ENCODE assay signal across 16 cellular contexts in the genomic region with DNA sequence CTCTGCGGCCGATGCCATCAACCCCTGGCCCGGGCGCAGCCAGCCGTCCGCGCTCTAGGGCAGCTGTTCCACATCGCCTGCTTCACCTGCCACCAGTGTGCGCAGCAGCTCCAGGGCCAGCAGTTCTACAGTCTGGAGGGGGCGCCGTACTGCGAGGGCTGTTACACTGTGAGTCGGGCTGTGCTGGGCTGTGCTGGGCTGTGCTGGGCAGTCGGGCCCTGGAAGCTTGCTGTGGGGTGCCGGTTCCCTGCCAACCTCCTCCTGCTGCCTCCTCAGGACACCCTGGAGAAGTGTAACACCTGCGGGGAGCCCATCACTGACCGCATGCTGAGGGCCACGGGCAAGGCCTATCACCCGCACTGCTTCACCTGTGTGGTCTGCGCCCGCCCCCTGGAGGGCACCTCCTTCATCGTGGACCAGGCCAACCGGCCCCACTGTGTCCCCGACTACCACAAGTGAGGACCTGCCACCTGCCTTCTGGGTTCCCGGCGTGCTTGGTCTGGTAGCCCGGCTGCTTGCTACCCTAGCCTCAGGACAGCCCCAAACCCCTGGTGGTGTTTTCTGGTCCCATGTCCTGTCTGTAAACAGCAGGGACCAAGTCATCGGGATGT. TPM values are rescaled to one million over a fixed set of nuclear protein-coding genes. Genes with fewer than 3 reads are reported as not detected.
DNase-seq lines count a peak whose midpoint lies in the region; ATAC-seq, FAIRE-seq and TF ChIP-seq lines count a peak whose summit lies in the region.
"Had no signal": no experiment of that assay in that cellular context is flagged by ENCODE, and none has a peak within 500 bp of the region (broad histone marks: within the 10 kb centered on the region; RNA-seq: fewer than 3 reads in every experiment).

No MANE protein-coding gene starts in this region.

- TF ChIP-seq POLR2A in A549 (IDR thresholded peaks at IDR 0.05; ENCODE audit: low read length) = no peak

- TF ChIP-seq CTCF in A549 (IDR thresholded peaks at IDR 0.05) (no peak), GM13977 (IDR thresholded peaks at IDR 0.05; ENCODE audit: extremely low read depth, insufficient read depth, missing control alignments) (peak; percentile 10), ascending aorta (IDR thresholded peaks at IDR 0.05) (no peak), left lung (IDR thresholded peaks at IDR 0.05) (no peak)

- no peak overlapping the region for H3K27ac Mint-ChIP-seq in activated T-cell treated with anti-CD3 and anti-CD28 coated beads, Interleukin-2, amount 50 U/mL, for 72 hours
- H3K27ac Mint-ChIP-seq: neural progenitor cell had no signal

- H3K9me3 ChIP-seq in A549 = no peaks in the 10 kb centered on the region
- H3K9me3 ChIP-seq in ascending aorta = no peaks in the 10 kb centered on the region
- no peaks in the 10 kb centered on the region for H3K9me3 ChIP-seq in left lung
- no peaks in the 10 kb centered on the region for H3K9me3 ChIP-seq in SJCRH30 (replicated peaks)
- H3K9me3 ChIP-seq: colonic mucosa had no signal

- H3K4me1 Mint-ChIP-seq in activated T-cell treated with anti-CD3 and anti-CD28 coated beads, Interleukin-2, amount 50 U/mL, for 72 hours (ENCODE audit: low read depth) = peaks cover 13% of the 10 kb centered on the region
- H3K4me1 Mint-ChIP-seq: neural progenitor cell had no signal

- POLR2A ChIA-PET in A549 (lab: Yijun Ruan, JAX) = no interaction called here

- CTCF ChIA-PET in A549 (lab: Yijun Ruan, JAX) = interaction anchor here (1.1 to 3.8 kb wide), 9 partner anchors 8 to 381 kb away, joined by 3 to 20 read pairs (median 4); a partner anchor contains a TSS

- intact Hi-C loops in ascending aorta (cut with DNase I) = loop anchor here (10.0 kb wide), 1 partner anchor 534 kb away; a partner anchor contains a TSS
- intact Hi-C loops in left lung (cut with DNase I) = no loop called here

- H3K4me2 ChIP-seq in A549 = no peak overlapping the region
- H3K4me2 ChIP-seq: neural progenitor cell had no signal

- H3K27ac ChIP-seq in A549 = no peak overlapping the region
- H3K27ac ChIP-seq in ascending aorta = peak overlapping the region; percentile 97 to 99
- no peak overlapping the region for H3K27ac ChIP-seq in left lung
- no peak overlapping the region for H3K27ac ChIP-seq in SJCRH30
- H3K27ac ChIP-seq: colonic mucosa, neural progenitor cell had no signal

- no peak overlapping the region for H3K4me3 Mint-ChIP-seq in activated T-cell treated with anti-CD3 and anti-CD28 coated beads, Interleukin-2, amount 50 U/mL, for 72 hours
- H3K4me3 Mint-ChIP-seq: neural progenitor cell had no signal

- no peaks in the 10 kb centered on the region for H3K27me3 ChIP-seq in ascending aorta
- H3K27me3 ChIP-seq in left lung = no peaks in the 10 kb centered on the region
- H3K27me3 ChIP-seq in SJCRH30 = no peaks in the 10 kb centered on the region
- H3K27me3 ChIP-seq: colonic mucosa, neural progenitor cell had no signal

- no peak for TF ChIP-seq EP300 in A549 (IDR thresholded peaks at IDR 0.05)

- peaks cover 36% of the 10 kb centered on the region; the same call in 2 of the 3 replicates for H3K4me1 ChIP-seq in A549
- H3K4me1 ChIP-seq in ascending aorta = peaks cover 46 to 87% of the 10 kb centered on the region in 2 donors
- H3K4me1 ChIP-seq in left lung = peaks cover 25 to 100% of the 10 kb centered on the region in 2 donors
- H3K4me1 ChIP-seq in SJCRH30 = peaks cover 17% of the 10 kb centered on the region
- H3K4me1 ChIP-seq: neural progenitor cell had no signal

- DNase-seq in A549 (ENCODE audit: low read depth in 1 of 2, low spot score in 1 of 2) = no peak
- DNase-seq in GM13977 (ENCODE audit: low spot score) = no peak
- DNase-seq in ascending aorta (ENCODE audit: low spot score in 2 of 2) = peak in 1 of 2 donors; percentile 66
- peak; percentile 23 to 78 for DNase-seq in left lung
- DNase-seq in epidermal melanocyte (ENCODE audit: insufficient read length, low spot score) = no peak
- DNase-seq in occipital lobe (lab: John Stamatoyannopoulos, UW) = no peak
- DNase-seq in activated T-cell treated with anti-CD3 and anti-CD28 coated beads, Interleukin-2, amount 50 U/mL, for 72 hours = no peak
- no peak for DNase-seq in SJCRH30
- DNase-seq: activated CD4-positive, alpha-beta T cell treated with anti-CD3 and anti-CD28 coated beads, Interleukin-2, amount 50 U/mL, for 4 hours; anterior cingulate cortex; colonic mucosa; head of caudate nucleus; mesendoderm; NCI-H1930; NCI-H526 had no signal

- ATAC-seq in A549 (peak; percentile 8 to 22; a peak in 3 of 6 replicates), left lung (no peak)
- ATAC-seq in activated T-cell treated with anti-CD3 and anti-CD28 coated beads, Interleukin-2, amount 50 U/mL, for 72 hours (replicated peaks in 1 of 2) = no peak

- in situ Hi-C loops in GM13977 (cut with MboI; ENCODE audit: low pct_unique_long_range_greater_than_20kb, low sequenced_read_pairs, unreplicated experiment) = no loop called here

- no peak for FAIRE-seq in A549 (lab: Jason Lieb, UNC)

- peaks cover 0 to 2% of the 10 kb centered on the region in 2 donors for H3K36me3 Mint-ChIP-seq in activated T-cell treated with anti-CD3 and anti-CD28 coated beads, Interleukin-2, amount 50 U/mL, for 72 hours (ENCODE audit: insufficient read depth in 2 of 2)

- peaks cover 39 to 58% of the 10 kb centered on the region in 2 donors for H3K36me3 ChIP-seq in ascending aorta
- peaks cover 0 to 77% of the 10 kb centered on the region in 2 donors for H3K36me3 ChIP-seq in left lung
- H3K36me3 ChIP-seq in SJCRH30 = peaks cover 35% of the 10 kb centered on the region
- H3K36me3 ChIP-seq: colonic mucosa, neural progenitor cell had no signal

- no peaks in the 10 kb centered on the region for H3K27me3 Mint-ChIP-seq in activated T-cell treated with anti-CD3 and anti-CD28 coated beads, Interleukin-2, amount 50 U/mL, for 72 hours (ENCODE audit: low read depth)

- H3K4me3 ChIP-seq in A549 = no peak overlapping the region
- peak overlapping the region in 1 of 2 donors; percentile 89 for H3K4me3 ChIP-seq in ascending aorta
- no peak overlapping the region for H3K4me3 ChIP-seq in left lung
- H3K4me3 ChIP-seq in SJCRH30 = no peak overlapping the region
- H3K4me3 ChIP-seq: colonic mucosa, neural progenitor cell had no signal

- WGBS in A549 (ENCODE audit: missing lambda C conversion rate) = 94% methylated on average over 16 of the region's 28 CpGs

- no peaks in the 10 kb centered on the region for H3K9me3 Mint-ChIP-seq in activated T-cell treated with anti-CD3 and anti-CD28 coated beads, Interleukin-2, amount 50 U/mL, for 72 hours
- H3K9me3 Mint-ChIP-seq: neural progenitor cell had no signal

- TF ChIP-seq RAD21 in A549 (conservative IDR thresholded peaks at IDR 0.05 in 1 of 2, IDR thresholded peaks at IDR 0.05 in 1 of 2) = no peak

TF ChIP-seq in A549, 52 proteins besides CTCF, POLR2A, EP300 and RAD21:
- TF ChIP-seq CBX2 (IDR thresholded peaks at IDR 0.05; ENCODE audit: borderline replicate concordance, low read depth) (no peak), FOSL2 (IDR thresholded peaks at IDR 0.05) (no peak), FOSL2 (CRISPR knock-in tag; IDR thresholded peaks at IDR 0.05) (no peak), CHD2 (IDR thresholded peaks at IDR 0.05; ENCODE audit: low read length, partially characterized antibody) (no peak), ZSCAN20 (CRISPR knock-in tag; IDR thresholded peaks at IDR 0.05) (no peak)
TF ChIP-seq in A549: peak in this region for 0.

RNA-seq across cellular contexts. Expression of a gene that starts 7.5 kb away (rescaled TPM):
- polyA plus RNA-seq in A549 (2011; rRNA removed) (13.3 and 24.5 TPM in 2 replicates), A549 (2017; fragmentation: RNase III; extraction: RNeasy Plus Mini Kit Qiagen cat#74134 plus additional on column Dnase treatment) (109 to 124 TPM (median 119 TPM) in 3 replicates)
- polyA plus RNA-seq in A549 (2012; cell fraction: cytosol; rRNA removed) = 89.4 and 115 TPM in 2 replicates
- polyA plus RNA-seq in A549 (2012; cell fraction: nucleus; rRNA removed) = 182 and 185 TPM in 2 replicates
- 37.2 and 58.9 TPM in 2 replicates for polyA minus RNA-seq in A549 (2011; rRNA and poly(A)+ RNA removed)
- total RNA-seq in ascending aorta (320 TPM), left lung (100 to 1,000 TPM; 180 to 307 TPM), occipital lobe (9.4 TPM)
- total RNA-seq in activated T-cell treated with anti-CD3 and anti-CD28 coated beads, Interleukin-2, amount 50 U/mL, for 72 hours = 100 to 1,000 TPM; 121 to 129 TPM
- total RNA-seq in SJCRH30 (2014; rRNA removed; shearing (Covaris generic)) = 34.6 and 35.9 TPM in 2 replicates

RNA-seq across cellular contexts. Expression of a gene that starts 20.1 kb away (rescaled TPM):
- polyA plus RNA-seq in A549 (2011; rRNA removed) = not detected in 2 replicates
- not detected in 2 replicates for polyA plus RNA-seq in A549 (2012; cell fraction: cytosol; rRNA removed)
- not detected in 2 replicates for polyA plus RNA-seq in A549 (2012; cell fraction: nucleus; rRNA removed)
- polyA plus RNA-seq in A549 (2017; fragmentation: RNase III; extraction: RNeasy Plus Mini Kit Qiagen cat#74134 plus additional on column Dnase treatment) = not detected in 3 replicates
- polyA minus RNA-seq in A549 (2011; rRNA and poly(A)+ RNA removed) = not detected in 2 replicates
- not detected for total RNA-seq in ascending aorta
- total RNA-seq in left lung = 10 to 100 TPM; 11.6 to 16.1 TPM
- total RNA-seq in occipital lobe = not detected
- 1 to 10 TPM; 2.2 to 4.2 TPM for total RNA-seq in activated T-cell treated with anti-CD3 and anti-CD28 coated beads, Interleukin-2, amount 50 U/mL, for 72 hours
- 0.32 and 1.0 TPM in 2 replicates for total RNA-seq in SJCRH30 (2014; rRNA removed; shearing (Covaris generic))

RNA-seq across cellular contexts. Expression of a gene that starts 26.1 kb away (rescaled TPM):
- polyA plus RNA-seq in A549 (2011; rRNA removed) = 0.52 and 0.78 TPM in 2 replicates
- polyA plus RNA-seq in A549 (2012; cell fraction: cytosol; rRNA removed) = 0.15 and 0.18 TPM in 2 replicates
- polyA plus RNA-seq in A549 (2012; cell fraction: nucleus; rRNA removed) = 0.19 and 0.50 TPM in 2 replicates
- 0.16 to 0.32 TPM (median 0.19 TPM) in 3 replicates for polyA plus RNA-seq in A549 (2017; fragmentation: RNase III; extraction: RNeasy Plus Mini Kit Qiagen cat#74134 plus additional on column Dnase treatment)
- 0.83 and 1.3 TPM in 2 replicates for polyA minus RNA-seq in A549 (2011; rRNA and poly(A)+ RNA removed)
- 0.53 TPM for total RNA-seq in ascending aorta
- 1 to 10 TPM in 1 of 2 donors, under 1 TPM in 1; 0.60 to 1.6 TPM for total RNA-seq in left lung
- 91.1 TPM for total RNA-seq in occipital lobe
- total RNA-seq in activated T-cell treated with anti-CD3 and anti-CD28 coated beads, Interleukin-2, amount 50 U/mL, for 72 hours = 1 to 10 TPM; 3.1 TPM
- total RNA-seq in SJCRH30 (2014; rRNA removed; shearing (Covaris generic)) = 0.15 and 0.22 TPM in 2 replicates

RNA-seq across cellular contexts. Expression of a gene that starts 54.7 kb away (rescaled TPM):
- not detected in 2 replicates for polyA plus RNA-seq in A549 (2011; rRNA removed)
- polyA plus RNA-seq in A549 (2012; cell fraction: cytosol; rRNA removed) = not detected in 2 replicates
- not detected in 2 replicates for polyA plus RNA-seq in A549 (2012; cell fraction: nucleus; rRNA removed)
- polyA plus RNA-seq in A549 (2017; fragmentation: RNase III; extraction: RNeasy Plus Mini Kit Qiagen cat#74134 plus additional on column Dnase treatment) = not detected in 3 replicates
- not detected in 2 replicates for polyA minus RNA-seq in A549 (2011; rRNA and poly(A)+ RNA removed)
- not detected for total RNA-seq in ascending aorta
- not detected for total RNA-seq in left lung
- not detected for total RNA-seq in occipital lobe
- total RNA-seq in activated T-cell treated with anti-CD3 and anti-CD28 coated beads, Interleukin-2, amount 50 U/mL, for 72 hours = not detected
- not detected in 2 replicates for total RNA-seq in SJCRH30 (2014; rRNA removed; shearing (Covaris generic))
- total RNA-seq: colonic mucosa had no signal

Comparison
In these comparisons a context has a peak if more than half of its experiments do, and no peak if none do; other contexts are left out.
1. ATAC-seq: peak in A549 (2 of 2); none in left lung (single experiment) and activated T-cell treated with anti-CD3 and anti-CD28 coated beads, Interleukin-2, amount 50 U/mL, for 72 hours (0 of 2).
2. DNase-seq: peak in left lung (2 of 2); none in A549 (0 of 2), GM13977 (single experiment), epidermal melanocyte (single experiment), occipital lobe (single experiment), activated T-cell treated with anti-CD3 and anti-CD28 coated beads, Interleukin-2, amount 50 U/mL, for 72 hours (0 of 2) and SJCRH30 (0 of 2).
3. H3K27ac ChIP-seq: peak in ascending aorta (2 of 2); none in A549 (0 of 2), left lung (0 of 2) and SJCRH30 (single experiment).
4. RNA of a gene that starts 26.1 kb away (total RNA-seq): 91.1 TPM in occipital lobe (single experiment); 3.1 TPM in activated T-cell treated with anti-CD3 and anti-CD28 coated beads, Interleukin-2, amount 50 U/mL, for 72 hours, 0.60 to 1.6 TPM in left lung, 0.53 TPM in ascending aorta (single experiment) and 0.15 to 0.22 TPM in SJCRH30; every median in the first group is over 10 times any median in the second.